Comparison of ENCODE assay signal across 25 cellular contexts in the genomic region with DNA sequence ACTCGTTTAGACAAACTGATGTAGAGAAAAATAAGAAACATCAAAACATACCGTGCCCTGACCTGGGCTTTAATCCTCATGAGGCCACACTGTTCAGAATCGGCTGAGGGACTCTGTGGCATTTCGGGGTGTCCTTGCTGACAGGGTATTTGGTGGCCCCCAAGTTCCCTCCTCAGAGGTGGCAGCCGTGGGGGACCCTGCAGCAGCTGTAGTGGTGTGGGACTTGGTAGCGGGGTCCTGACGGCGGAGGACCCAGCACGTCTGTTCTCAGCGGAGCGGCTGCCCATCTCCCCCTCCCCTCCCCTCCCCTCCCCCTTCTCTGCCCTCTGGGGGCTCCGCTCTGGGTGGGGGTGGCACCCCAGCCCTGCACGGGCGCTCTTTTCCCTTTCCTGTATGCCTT. TPM values are rescaled to one million over a fixed set of nuclear protein-coding genes. Genes with fewer than 3 reads are reported as not detected.
"Had no signal": no experiment of that assay in that cellular context is flagged by ENCODE, and none has a peak within 500 bp of the region (broad histone marks: within the 10 kb centered on the region; RNA-seq: fewer than 3 reads in every experiment).

No MANE protein-coding gene starts in this region.

- H3K9me3 ChIP-seq: MG63, SJSA1 had no signal

- ATAC-seq: HepG2 had no signal

- H3K27me3 ChIP-seq: MG63 had no signal

- H3K4me3 ChIP-seq: MG63, SJSA1, SK-N-MC had no signal

- H3K36me3 ChIP-seq: MG63, SJSA1 had no signal

- DNase-seq: IMR-90, Karpas-422, KG1, MG63, NCI-H1092, NCI-H1105 treated with DMSO at 0.1 percent for 48 hours, NCI-H1417 treated with DMSO at 0.1 percent for 48 hours, NCI-H146, NCI-H1694 treated with DMSO at 0.1 percent for 48 hours, NCI-H1930, NCI-H2081, NCI-H2107, NCI-H2227 treated with DMSO at 0.1 percent for 48 hours, NCI-H446, NCI-H510A, NCI-H524 treated with DMSO at 0.1 percent for 48 hours, NCI-H69, NCI-H774, Right ventricle myocardium superior, RPMI8226, SIG-M5 had no signal

- H3K27ac ChIP-seq: SJSA1, SK-N-MC had no signal

RNA-seq across cellular contexts. Expression of a gene that starts 18.4 kb away (rescaled TPM):
- total RNA-seq: HepG2, HT1080, IMR-90, Right ventricle myocardium superior, SJSA1 had no signal
- polyA plus RNA-seq: HepG2, IMR-90 had no signal
